17 cellular contexts compared by ENCODE assay signal in the genomic region with DNA sequence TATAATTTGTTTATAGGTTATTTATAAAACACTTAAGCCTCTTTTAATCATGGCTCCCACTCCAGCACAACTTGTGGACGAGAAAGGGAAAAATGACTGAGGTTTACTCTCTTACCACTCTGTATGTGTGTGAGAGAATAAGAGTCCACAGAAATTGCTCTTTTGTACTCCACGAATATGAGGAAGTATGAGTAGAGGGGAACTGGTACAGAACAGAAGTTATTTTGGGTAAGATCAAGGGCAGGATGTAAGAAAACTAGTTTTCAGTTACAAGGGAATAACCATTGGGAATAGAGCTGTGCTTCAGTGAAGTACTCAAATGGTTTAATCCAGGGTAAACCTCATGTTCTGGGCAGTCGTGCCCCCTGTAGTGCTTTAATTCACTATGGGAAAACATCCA.
DNase-seq lines count a peak whose midpoint lies in the region; ATAC-seq and TF ChIP-seq lines count a peak whose summit lies in the region.
"Had no signal": no experiment of that assay in that cellular context is flagged by ENCODE, and none has a peak within 500 bp of the region (broad histone marks: within the 10 kb centered on the region; RNA-seq: fewer than 3 reads in every experiment).

No MANE protein-coding gene starts in this region.

- CTCF ChIA-PET in HEK293T (lab: Yijun Ruan, JAX) = no interaction called here

- H3K27me3 ChIP-seq in right atrium auricular region (no peaks in the 10 kb centered on the region), lower lobe of right lung (ENCODE audit: low read depth) (no peaks in the 10 kb centered on the region)
- H3K27me3 ChIP-seq: Peyer's patch, spleen had no signal

- DNase-seq in Right ventricle myocardium superior (no peak), right atrium auricular region (ENCODE audit: low spot score) (no peak), SKM-1 treated with dmso at 0.1 percent for 144 hours (lab: John Stamatoyannopoulos, UW; ENCODE audit: unreplicated experiment) (peak; percentile 63), lower lobe of right lung (no peak), HEK293T (ENCODE audit: extremely low spot score) (no peak), superior temporal gyrus (ENCODE audit: extremely low spot score) (no peak), RPMI8226 (no peak)
- DNase-seq: amniotic stem cell, EL, H9, NCI-H2081, NCI-H524, Peyer's patch, spleen, T-helper 1 cell had no signal

- H3K4me3 ChIP-seq in right atrium auricular region = no peak overlapping the region
- H3K4me3 ChIP-seq in lower lobe of right lung = no peak overlapping the region
- H3K4me3 ChIP-seq: Peyer's patch, spleen had no signal

- H3K4me1 ChIP-seq in right atrium auricular region (no peaks in the 10 kb centered on the region), lower lobe of right lung (peaks cover 24% of the 10 kb centered on the region)

- H3K27ac ChIP-seq in right atrium auricular region (no peak overlapping the region), lower lobe of right lung (no peak overlapping the region)

- H3K36me3 ChIP-seq in right atrium auricular region = peaks cover 22% of the 10 kb centered on the region
- peaks cover 25% of the 10 kb centered on the region for H3K36me3 ChIP-seq in lower lobe of right lung
- H3K36me3 ChIP-seq: Peyer's patch had no signal

- intact Hi-C loops in Right ventricle myocardium superior (cut with DNase I) = loop anchor here (10.0 kb wide), 1 partner anchor 54 kb away; no protein-coding TSS in a partner anchor
- intact Hi-C loops in lower lobe of right lung (cut with DNase I) = no loop called here

- ATAC-seq in Right ventricle myocardium superior (ENCODE audit: poor library complexity) (peak; percentile 47), lower lobe of right lung (peak; percentile 35 to 61), GM19324 (IDR thresholded peaks at IDR 0.05; ENCODE audit: low FRiP score, unreplicated experiment) (no peak)
- ATAC-seq: stimulated activated effector memory CD8-positive, alpha-beta T cell treated with anti-CD3 and anti-CD28 coated beads, Interleukin-12 subunit alpha, Interleukin-12 subunit beta, amount 100 ng/mL, for 72 hours had no signal

- H3K9me3 ChIP-seq in right atrium auricular region = no peaks in the 10 kb centered on the region
- no peaks in the 10 kb centered on the region for H3K9me3 ChIP-seq in lower lobe of right lung
- H3K9me3 ChIP-seq: Peyer's patch, spleen had no signal

- POLR2A ChIA-PET in HEK293T (lab: Yijun Ruan, JAX) = no interaction called here

- TF ChIP-seq CTCF in right atrium auricular region (IDR thresholded peaks at IDR 0.05) (no peak), lower lobe of right lung (IDR thresholded peaks at IDR 0.05) (no peak)

TF ChIP-seq in HEK293T, 16 proteins besides CTCF, POLR2A, EP300 and RAD21:
- TF ChIP-seq FOXM1 (IDR thresholded peaks at IDR 0.05; ENCODE audit: borderline replicate concordance) (no peak), SUZ12 (IDR thresholded peaks at IDR 0.05) (no peak), HDGF (IDR thresholded peaks at IDR 0.05; ENCODE audit: borderline replicate concordance) (no peak), BHLHE40 (IDR thresholded peaks at IDR 0.05; ENCODE audit: borderline replicate concordance) (no peak), TARDBP (IDR thresholded peaks at IDR 0.05) (no peak), SP1 (IDR thresholded peaks at IDR 0.05) (no peak), FOXK2 (IDR thresholded peaks at IDR 0.05) (no peak)
